Comparison of ENCODE assay signal across 23 cellular contexts in the genomic region with DNA sequence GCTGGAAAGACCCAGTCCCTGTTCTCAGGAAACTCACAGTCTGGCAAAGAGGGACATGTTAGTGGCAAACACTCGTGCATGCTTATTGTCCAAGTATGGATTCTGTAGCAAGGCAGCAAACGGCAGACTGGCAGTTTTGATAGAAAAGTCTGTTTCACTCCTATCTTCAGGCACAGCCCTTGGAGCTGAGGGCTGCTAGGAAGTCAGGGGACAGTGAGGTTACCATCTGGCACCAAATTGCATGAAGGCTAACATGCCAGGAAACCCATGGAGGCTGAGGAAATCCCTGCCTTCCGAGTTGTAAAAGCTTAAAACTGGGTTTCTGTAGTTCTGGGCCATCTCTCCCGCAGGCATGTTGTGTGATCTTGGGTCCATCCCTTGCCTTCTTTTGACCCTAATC.
"Had no signal": no experiment of that assay in that cellular context is flagged by ENCODE, and none has a peak within 500 bp of the region (broad histone marks: within the 10 kb centered on the region; RNA-seq: fewer than 3 reads in every experiment).

No MANE protein-coding gene starts in this region.

- ATAC-seq: activated CD8-positive, alpha-beta memory T cell treated with anti-CD3 and anti-CD28 coated beads, Interleukin-2, amount 10 ng/mL, durations not matched to agents 7 days and 5 days; activated T-helper 17 cell treated with anti-CD3 and anti-CD28 coated beads, Interleukin-2, amount 50 U/mL, for 72 hours; naive thymus-derived CD8-positive, alpha-beta T cell; pancreas; sciatic nerve; stimulated activated memory B cell treated with anti-CD40 and anti-IgM and Interleukin-4, amounts not matched to agents 10 μg/mL and 1 μg/mL and 100 μg/mL, for 72 hours had no signal

- H3K4me2 ChIP-seq: smooth muscle cell had no signal

- H3K4me3 Mint-ChIP-seq: activated CD4-positive, alpha-beta memory T cell treated with anti-CD3 and anti-CD28 coated beads, Interleukin-2, amount 10 ng/mL, durations not matched to agents 7 days and 5 days; activated CD8-positive, alpha-beta memory T cell treated with anti-CD3 and anti-CD28 coated beads, Interleukin-2, amount 10 ng/mL, durations not matched to agents 7 days and 5 days; activated naive CD4-positive, alpha-beta T cell treated with anti-CD3 and anti-CD28 coated beads for 36 hours; activated T-helper 17 cell treated with anti-CD3 and anti-CD28 coated beads, Interleukin-2, amount 50 U/mL, for 72 hours; immature natural killer cell; naive thymus-derived CD8-positive, alpha-beta T cell; stimulated activated memory B cell treated with anti-CD40 and anti-IgM and Interleukin-4, amounts not matched to agents 10 μg/mL and 1 μg/mL and 100 μg/mL, for 72 hours; type B pancreatic cell had no signal

- H3K4me3 ChIP-seq: left ventricle myocardium inferior, pancreas, smooth muscle cell, testis had no signal

- H3K36me3 Mint-ChIP-seq: activated CD8-positive, alpha-beta memory T cell treated with anti-CD3 and anti-CD28 coated beads, Interleukin-2, amount 10 ng/mL, durations not matched to agents 7 days and 5 days; immature natural killer cell; naive thymus-derived CD8-positive, alpha-beta T cell; stimulated activated memory B cell treated with anti-CD40 and anti-IgM and Interleukin-4, amounts not matched to agents 10 μg/mL and 1 μg/mL and 100 μg/mL, for 72 hours; type B pancreatic cell had no signal

- DNase-seq: activated CD4-positive, alpha-beta memory T cell treated with anti-CD3 and anti-CD28 coated beads, Interleukin-2, amount 10 ng/mL, durations not matched to agents 7 days and 5 days; activated CD4-positive, alpha-beta T cell treated with anti-CD3 and anti-CD28 coated beads for 48 hours; activated CD4-positive, CD25-positive, alpha-beta regulatory T cell; activated CD8-positive, alpha-beta memory T cell treated with anti-CD3 and anti-CD28 coated beads, Interleukin-2, amount 10 ng/mL, durations not matched to agents 7 days and 5 days; activated naive CD4-positive, alpha-beta T cell treated with anti-CD3 and anti-CD28 coated beads for 36 hours; brain microvascular endothelial cell; central memory CD4-positive, alpha-beta T cell; cortex of kidney; effector CD8-positive, alpha-beta T cell; immature natural killer cell; kidney glomerular epithelial cell; left ventricle myocardium inferior; mesenchymal stem cell; naive thymus-derived CD8-positive, alpha-beta T cell; pancreas; stimulated activated CD4-positive, alpha-beta T cell treated with anti-CD3 and anti-CD28 coated beads, Interleukin-4, amount 100 ng/mL, for 24 hours; T-helper 9 cell; testis had no signal

- H3K27me3 Mint-ChIP-seq: activated CD4-positive, alpha-beta memory T cell treated with anti-CD3 and anti-CD28 coated beads, Interleukin-2, amount 10 ng/mL, durations not matched to agents 7 days and 5 days; activated CD8-positive, alpha-beta memory T cell treated with anti-CD3 and anti-CD28 coated beads, Interleukin-2, amount 10 ng/mL, durations not matched to agents 7 days and 5 days; naive thymus-derived CD8-positive, alpha-beta T cell; type B pancreatic cell had no signal

- H3K9me3 Mint-ChIP-seq: activated CD4-positive, alpha-beta memory T cell treated with anti-CD3 and anti-CD28 coated beads, Interleukin-2, amount 10 ng/mL, durations not matched to agents 7 days and 5 days; activated naive CD4-positive, alpha-beta T cell treated with anti-CD3 and anti-CD28 coated beads for 36 hours; activated T-helper 17 cell treated with anti-CD3 and anti-CD28 coated beads, Interleukin-2, amount 50 U/mL, for 72 hours; naive thymus-derived CD8-positive, alpha-beta T cell; stimulated activated memory B cell treated with anti-CD40 and anti-IgM and Interleukin-4, amounts not matched to agents 10 μg/mL and 1 μg/mL and 100 μg/mL, for 72 hours; type B pancreatic cell had no signal

- H3K36me3 ChIP-seq: brain microvascular endothelial cell, left ventricle myocardium inferior, pancreas had no signal

- H3K27ac Mint-ChIP-seq: activated CD4-positive, alpha-beta memory T cell treated with anti-CD3 and anti-CD28 coated beads, Interleukin-2, amount 10 ng/mL, durations not matched to agents 7 days and 5 days; activated CD8-positive, alpha-beta memory T cell treated with anti-CD3 and anti-CD28 coated beads, Interleukin-2, amount 10 ng/mL, durations not matched to agents 7 days and 5 days; activated naive CD4-positive, alpha-beta T cell treated with anti-CD3 and anti-CD28 coated beads for 36 hours; activated T-helper 17 cell treated with anti-CD3 and anti-CD28 coated beads, Interleukin-2, amount 50 U/mL, for 72 hours; immature natural killer cell; naive thymus-derived CD8-positive, alpha-beta T cell; stimulated activated memory B cell treated with anti-CD40 and anti-IgM and Interleukin-4, amounts not matched to agents 10 μg/mL and 1 μg/mL and 100 μg/mL, for 72 hours; type B pancreatic cell had no signal

- H3K9me3 ChIP-seq: left ventricle myocardium inferior, pancreas, testis had no signal

- H3K27ac ChIP-seq: brain microvascular endothelial cell, left ventricle myocardium inferior, pancreas, testis had no signal

- H3K4me1 Mint-ChIP-seq: activated CD4-positive, alpha-beta memory T cell treated with anti-CD3 and anti-CD28 coated beads, Interleukin-2, amount 10 ng/mL, durations not matched to agents 7 days and 5 days; activated CD8-positive, alpha-beta memory T cell treated with anti-CD3 and anti-CD28 coated beads, Interleukin-2, amount 10 ng/mL, durations not matched to agents 7 days and 5 days; immature natural killer cell; naive thymus-derived CD8-positive, alpha-beta T cell had no signal

- H3K4me1 ChIP-seq: pancreas, testis had no signal

- H3K27me3 ChIP-seq: brain microvascular endothelial cell, pancreas, testis had no signal
